Comparison of ENCODE assay signal across 15 cellular contexts in genomic region chr7:134618756-134619530, GRCh38. TPM values are rescaled to one million over a fixed set of nuclear protein-coding genes. Genes with fewer than 3 reads are reported as not detected.
DNase-seq lines count a peak whose midpoint lies in the region; ATAC-seq and TF ChIP-seq lines count a peak whose summit lies in the region.
"Had no signal": no experiment of that assay in that cellular context is flagged by ENCODE, and none has a peak within 500 bp of the region (broad histone marks: within the 10 kb centered on the region; RNA-seq: fewer than 3 reads in every experiment).

No MANE protein-coding gene starts in this region.

- H3K4me1 ChIP-seq in SK-N-SH (ENCODE audit: control insufficient read depth in 1 of 2, insufficient read depth in 2 of 2, low read depth in 1 of 2, low read length in 1 of 2) (peaks cover 0 to 30% of the 10 kb centered on the region in 2 experiments; a peak in 1 of 4 replicates), smooth muscle cell (ENCODE audit: low read depth) (peaks cover 3% of the 10 kb centered on the region), neural progenitor cell (no peaks in the 10 kb centered on the region), endodermal cell (ENCODE audit: control insufficient read depth, insufficient read depth, low read length) (no peaks in the 10 kb centered on the region)

- 0 out of 2 replicates have a peak, but pooled peaks cover 3% of the 10 kb centered on the region for H3K27me3 Mint-ChIP-seq in HFFc6 (ENCODE audit: insufficient read depth)
- H3K27me3 Mint-ChIP-seq in neural progenitor cell (ENCODE audit: insufficient read depth, low read depth) = peaks cover 2% of the 10 kb centered on the region
- peaks cover 11% of the 10 kb centered on the region for H3K27me3 Mint-ChIP-seq in endodermal cell (ENCODE audit: insufficient read depth)

- H2AFZ ChIP-seq in SK-N-SH (ENCODE audit: low read depth) = no peak overlapping the region
- H2AFZ ChIP-seq in smooth muscle cell (ENCODE audit: low read depth) = no peak overlapping the region
- H2AFZ ChIP-seq in neural progenitor cell (replicated peaks) = no peak overlapping the region
- H2AFZ ChIP-seq: PC-9 had no signal

- WGBS in SK-N-SH (ENCODE audit: low lambda C conversion rate) = 29% methylated on average over 5 of the region's 5 CpGs
- 44% methylated on average over 5 of the region's 5 CpGs for WGBS in smooth muscle cell (ENCODE audit: low lambda C conversion rate)
- WGBS in endodermal cell (ENCODE audit: insufficient coverage in 1 of 2, insufficient read length in 1 of 2), 2 experiments = 85 to 86% methylated on average over 2 to 5 of the region's 5 CpGs

- H3K27me3 ChIP-seq in SK-N-SH (ENCODE audit: insufficient read depth) = no peaks in the 10 kb centered on the region
- no peaks in the 10 kb centered on the region for H3K27me3 ChIP-seq in smooth muscle cell (ENCODE audit: low read depth)
- H3K27me3 ChIP-seq in neural progenitor cell = no peaks in the 10 kb centered on the region
- H3K27me3 ChIP-seq in endodermal cell (ENCODE audit: control insufficient read depth, insufficient read depth, low read length, poor library complexity, severe bottlenecking) = peaks cover 31% of the 10 kb centered on the region

- ATAC-seq in HG03342 (IDR thresholded peaks at IDR 0.05; ENCODE audit: unreplicated experiment) = no peak
- ATAC-seq: natural killer cell, sciatic nerve had no signal

- no peak for TF ChIP-seq RAD21 in SK-N-SH (IDR thresholded peaks at IDR 0.05; ENCODE audit: low read length)

- POLR2A ChIA-PET in SK-N-SH (lab: Yijun Ruan, JAX) = no interaction called here

- peak in 1 of 2 experiments; percentile 66; a peak in 2 of 4 replicates for TF ChIP-seq EP300 in SK-N-SH (IDR thresholded peaks at IDR 0.05; ENCODE audit: borderline replicate concordance in 1 of 2, low read depth in 1 of 2, low read length in 1 of 2)

- H3K27ac Mint-ChIP-seq in HFFc6 (peak overlapping the region; percentile 95), neural progenitor cell (no peak overlapping the region), endodermal cell (no peak overlapping the region)
- H3K27ac Mint-ChIP-seq: natural killer cell had no signal

- CTCF ChIA-PET in SK-N-SH (lab: Yijun Ruan, JAX) = interaction anchor here (0.9 to 5.8 kb wide), 6 partner anchors 10 to 325 kb away, joined by 3 to 43 read pairs (median 15); no protein-coding TSS in a partner anchor

- peak; percentile 27; the same call in 1 of the 2 replicates for TF ChIP-seq CTCF in HFFc6 (IDR thresholded peaks at IDR 0.05)
- TF ChIP-seq CTCF in SK-N-SH (IDR thresholded peaks at IDR 0.05) = no peak
- no peak for TF ChIP-seq CTCF in smooth muscle cell (IDR thresholded peaks at IDR 0.05; ENCODE audit: borderline replicate concordance, insufficient read depth, poor library complexity, severe bottlenecking)
- TF ChIP-seq CTCF in neural progenitor cell (IDR thresholded peaks at IDR 0.05) = no peak
- TF ChIP-seq CTCF in endodermal cell (conservative IDR thresholded peaks at IDR 0.05) = no peak

- no peaks in the 10 kb centered on the region for H3K9me2 ChIP-seq in SK-N-SH

- H3K9ac ChIP-seq in SK-N-SH = peak overlapping the region; percentile 72
- peak overlapping the region; percentile 93 for H3K9ac ChIP-seq in smooth muscle cell (ENCODE audit: low read depth)
- H3K9ac ChIP-seq in neural progenitor cell = no peak overlapping the region
- H3K9ac ChIP-seq in endodermal cell (ENCODE audit: extremely low read depth, low read length, poor library complexity, severe bottlenecking) = no peak overlapping the region

- H3K36me3 Mint-ChIP-seq in HFFc6 (ENCODE audit: low read depth) = peaks cover 10% of the 10 kb centered on the region
- no peaks in the 10 kb centered on the region for H3K36me3 Mint-ChIP-seq in neural progenitor cell
- H3K36me3 Mint-ChIP-seq in endodermal cell (ENCODE audit: low read depth) = no peaks in the 10 kb centered on the region
- H3K36me3 Mint-ChIP-seq: natural killer cell had no signal

- H4K20me1 ChIP-seq in SK-N-SH (ENCODE audit: insufficient read depth) (no peaks in the 10 kb centered on the region), smooth muscle cell (ENCODE audit: low read depth) (no peaks in the 10 kb centered on the region), neural progenitor cell (ENCODE audit: low read depth) (no peaks in the 10 kb centered on the region)

- no peaks in the 10 kb centered on the region for H3K9me3 ChIP-seq in SK-N-SH
- H3K9me3 ChIP-seq in smooth muscle cell (replicated peaks; ENCODE audit: low read depth) = no peaks in the 10 kb centered on the region
- no peaks in the 10 kb centered on the region for H3K9me3 ChIP-seq in neural progenitor cell (ENCODE audit: low read depth)
- no peaks in the 10 kb centered on the region for H3K9me3 ChIP-seq in endodermal cell (ENCODE audit: control insufficient read depth, low read length)

- no peaks in the 10 kb centered on the region for H3K36me3 ChIP-seq in SK-N-SH (replicated peaks in 1 of 2; ENCODE audit: control insufficient read depth in 1 of 2, insufficient read depth in 2 of 2, low read length in 1 of 2)
- H3K36me3 ChIP-seq in smooth muscle cell (ENCODE audit: low read depth) = no peaks in the 10 kb centered on the region
- H3K36me3 ChIP-seq in neural progenitor cell = no peaks in the 10 kb centered on the region
- no peaks in the 10 kb centered on the region for H3K36me3 ChIP-seq in endodermal cell (ENCODE audit: control insufficient read depth, insufficient read depth, low read length)

- H3K79me2 ChIP-seq in SK-N-SH (ENCODE audit: insufficient read depth) = no peaks in the 10 kb centered on the region
- H3K79me2 ChIP-seq in smooth muscle cell (ENCODE audit: low read depth) = no peaks in the 10 kb centered on the region
- no peaks in the 10 kb centered on the region for H3K79me2 ChIP-seq in neural progenitor cell (ENCODE audit: low read depth)

- H3K27ac ChIP-seq in SK-N-SH (ENCODE audit: low read depth in 2 of 2, low read length in 1 of 2) (peak overlapping the region in 1 of 2 experiments; percentile 99; a peak in 2 of 4 replicates), smooth muscle cell (ENCODE audit: low read depth) (peak overlapping the region; percentile 97), neural progenitor cell (no peak overlapping the region), endodermal cell (ENCODE audit: low read depth, low read length) (no peak overlapping the region)
- H3K27ac ChIP-seq: HL-60, PC-9 had no signal

- H3K4me3 Mint-ChIP-seq in HFFc6 (peak overlapping the region; percentile 62), neural progenitor cell (no peak overlapping the region), endodermal cell (no peak overlapping the region)
- H3K4me3 Mint-ChIP-seq: natural killer cell had no signal

- H3F3A ChIP-seq in SK-N-SH (replicated peaks; ENCODE audit: insufficient read depth) (peaks cover 44% of the 10 kb centered on the region), smooth muscle cell (ENCODE audit: low read depth) (no peaks in the 10 kb centered on the region), neural progenitor cell (ENCODE audit: low read depth) (no peaks in the 10 kb centered on the region)

- H3K9me3 Mint-ChIP-seq in HFFc6 (peaks cover 4% of the 10 kb centered on the region; the same call in 1 of the 2 replicates), neural progenitor cell (no peaks in the 10 kb centered on the region), endodermal cell (no peaks in the 10 kb centered on the region)
- H3K9me3 Mint-ChIP-seq: natural killer cell had no signal

- DNase-seq in HFFc6 (peak; percentile 82), SK-N-SH (no peak), fibroblast of gingiva (ENCODE audit: low read depth) (peak; percentile 55), smooth muscle cell (lab: John Stamatoyannopoulos, UW; ENCODE audit: unreplicated experiment) (no peak), neural progenitor cell (ENCODE audit: low spot score) (no peak), endodermal cell (no peak)
- DNase-seq: activated naive CD4-positive, alpha-beta T cell; COR-L47; natural killer cell; PC-9; substantia nigra; T1000 had no signal

- H3K4me1 Mint-ChIP-seq in HFFc6 (ENCODE audit: low read depth) (peaks cover 75% of the 10 kb centered on the region), neural progenitor cell (no peaks in the 10 kb centered on the region), endodermal cell (no peaks in the 10 kb centered on the region)
- H3K4me1 Mint-ChIP-seq: natural killer cell had no signal

- H3K4me3 ChIP-seq in SK-N-SH (ENCODE audit: low read depth in 2 of 2, low read length in 1 of 2) (0 out of 4 replicates have a peak overlapping the region, but pooled peaks of 1 of the 2 experiments have one; percentile 0), smooth muscle cell (no peak overlapping the region), neural progenitor cell (no peak overlapping the region), endodermal cell (ENCODE audit: low read length) (no peak overlapping the region)
- H3K4me3 ChIP-seq: PC-9 had no signal

- peak overlapping the region; percentile 59 for H3K4me2 ChIP-seq in SK-N-SH
- peak overlapping the region; percentile 66 for H3K4me2 ChIP-seq in smooth muscle cell
- no peak overlapping the region for H3K4me2 ChIP-seq in neural progenitor cell
- H3K4me2 ChIP-seq: PC-9 had no signal

TF ChIP-seq in SK-N-SH, 30 proteins besides CTCF, POLR2A, EP300 and RAD21 (continues in another document):
- TF ChIP-seq RFX5 (IDR thresholded peaks at IDR 0.05; ENCODE audit: low read length) (no peak), FOSL2 (IDR thresholded peaks at IDR 0.05; ENCODE audit: borderline replicate concordance, low read depth) (peak; percentile 85), ELF1 (IDR thresholded peaks at IDR 0.05) (no peak), SMC3 (IDR thresholded peaks at IDR 0.05; ENCODE audit: low read depth, low read length) (no peak)
- TF ChIP-seq, protein P1, sequence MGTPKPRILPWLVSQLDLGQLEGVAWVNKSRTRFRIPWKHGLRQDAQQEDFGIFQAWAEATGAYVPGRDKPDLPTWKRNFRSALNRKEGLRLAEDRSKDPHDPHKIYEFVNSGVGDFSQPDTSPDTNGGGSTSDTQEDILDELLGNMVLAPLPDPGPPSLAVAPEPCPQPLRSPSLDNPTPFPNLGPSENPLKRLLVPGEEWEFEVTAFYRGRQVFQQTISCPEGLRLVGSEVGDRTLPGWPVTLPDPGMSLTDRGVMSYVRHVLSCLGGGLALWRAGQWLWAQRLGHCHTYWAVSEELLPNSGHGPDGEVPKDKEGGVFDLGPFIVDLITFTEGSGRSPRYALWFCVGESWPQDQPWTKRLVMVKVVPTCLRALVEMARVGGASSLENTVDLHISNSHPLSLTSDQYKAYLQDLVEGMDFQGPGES (IDR thresholded peaks at IDR 0.05; ENCODE audit: low read depth, low read length) = no peak

RNA-seq across cellular contexts. Expression of gene BPGM, which starts 27.7 kb away (rescaled TPM):
- 10 to 100 TPM; 34.4 to 57.3 (median 39.3) TPM for total RNA-seq in HFFc6 (2021; fragmentation: NEBNext Ultra II Directional; extraction: Animal tissue kit (Norgen Biotek cat#: 25700))
- polyA plus RNA-seq in SK-N-SH (2012; rRNA removed) (12.4 and 17.4 TPM in 2 replicates), smooth muscle cell (53.8 and 76.9 TPM in 2 replicates)
- polyA plus RNA-seq in SK-N-SH (2012; cell fraction: cytosol; rRNA removed) = 20.2 and 28.4 TPM in 2 replicates
- 4.7 and 7.0 TPM in 2 replicates for polyA plus RNA-seq in SK-N-SH (2012; cell fraction: nucleus; rRNA removed)
- total RNA-seq in smooth muscle cell (65.1 and 73.2 TPM in 2 replicates), neural progenitor cell (ENCODE audit: low replicate concordance) (25.5 and 49.7 TPM in 2 replicates), endodermal cell (10 to 100 TPM; 11.1 to 16.1 TPM)
- polyA plus RNA-seq in endodermal cell (2013, experiment 1 of 2) = 26.7 TPM
- 22.1 TPM for polyA plus RNA-seq in endodermal cell (2013, experiment 2 of 2)

Comparison
In these comparisons a context has a peak if more than half of its experiments do, and no peak if none do; other contexts are left out.
1. DNase-seq: peak in HFFc6 (single experiment) and fibroblast of gingiva (single experiment); none in SK-N-SH (single experiment), smooth muscle cell (single experiment), neural progenitor cell (single experiment) and endodermal cell (single experiment).
2. H3K9ac ChIP-seq: peak in SK-N-SH (single experiment) and smooth muscle cell (single experiment); none in neural progenitor cell (single experiment) and endodermal cell (single experiment).